ENCODE assay signal across 1 cellular context in the genomic region with DNA sequence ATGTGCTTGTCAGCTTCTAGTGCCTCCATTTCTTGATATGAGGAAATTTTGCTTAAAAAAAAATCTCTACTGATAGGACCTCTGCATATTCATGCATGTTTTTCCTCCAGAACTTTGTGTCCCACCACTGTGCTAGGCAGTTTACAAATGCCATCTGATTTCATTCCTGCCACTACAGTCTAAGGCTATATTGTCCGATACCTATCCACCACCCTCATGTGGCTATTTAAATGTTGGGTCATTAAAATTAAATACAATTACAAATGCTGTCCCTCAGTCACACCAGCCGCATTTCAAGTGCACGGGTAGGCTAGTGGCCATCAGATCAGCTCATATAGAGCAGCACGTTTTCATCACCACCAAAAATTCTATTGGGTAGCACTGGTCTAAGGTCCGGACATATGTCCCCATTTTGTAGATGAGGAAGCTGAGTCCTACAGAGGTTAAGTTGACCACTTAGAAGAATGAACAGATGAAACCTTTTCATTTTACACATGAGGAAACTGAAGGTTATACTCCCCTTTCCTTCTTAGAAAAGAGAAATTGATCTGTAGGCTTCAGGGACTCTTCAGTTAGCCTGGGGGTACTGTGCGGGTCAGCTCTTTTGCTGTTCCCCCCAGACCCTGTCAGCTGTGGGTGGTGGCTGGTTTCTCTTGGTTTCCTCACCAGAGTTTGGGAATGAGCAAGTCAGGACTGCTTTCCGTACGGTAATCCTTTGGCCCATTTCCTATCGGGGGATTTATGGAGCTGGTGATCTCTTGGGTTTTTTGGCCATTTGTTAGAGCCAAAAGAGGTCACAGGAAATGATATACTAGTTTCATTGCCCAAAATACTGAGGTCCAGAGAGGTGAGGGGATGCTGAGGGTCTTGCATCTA.
TF ChIP-seq lines count a peak whose summit lies in the region.

No MANE protein-coding gene starts in this region.

TF ChIP-seq in HCT116, 20 proteins besides CTCF, POLR2A, EP300 and RAD21 (continued from another document):
- TF ChIP-seq, protein P1, sequence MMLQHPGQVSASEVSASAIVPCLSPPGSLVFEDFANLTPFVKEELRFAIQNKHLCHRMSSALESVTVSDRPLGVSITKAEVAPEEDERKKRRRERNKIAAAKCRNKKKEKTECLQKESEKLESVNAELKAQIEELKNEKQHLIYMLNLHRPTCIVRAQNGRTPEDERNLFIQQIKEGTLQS (IDR thresholded peaks at IDR 0.05), result no peak
- TF ChIP-seq EZH2 (IDR thresholded peaks at IDR 0.05), result no peak
